ENCODE assay signal across 1 cellular context in the genomic region with DNA sequence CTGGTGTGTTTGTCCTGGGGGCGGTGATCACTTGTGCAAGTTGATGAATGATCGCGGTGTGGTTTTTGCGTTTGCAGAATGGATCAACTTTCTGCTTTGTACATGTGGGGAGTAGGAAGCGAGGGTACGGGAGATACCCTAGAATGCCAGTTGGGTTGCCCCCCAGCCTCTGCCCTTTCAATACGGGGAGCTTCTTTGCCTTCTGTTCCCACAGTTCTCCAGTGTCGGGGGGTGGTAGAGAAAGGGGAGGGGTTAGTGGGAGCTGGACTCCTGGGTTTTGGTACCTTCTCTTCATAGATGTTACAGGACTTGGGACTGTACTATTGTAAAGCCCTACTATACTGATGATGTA.
TF ChIP-seq lines count a peak whose summit lies in the region.

No MANE protein-coding gene starts in this region.

TF ChIP-seq in IMR-90, 13 proteins besides CTCF, POLR2A, EP300 and RAD21 (continued from another document):
- no peak for TF ChIP-seq CHD1 (IDR thresholded peaks at IDR 0.05; ENCODE audit: low read depth, low read length)
- TF ChIP-seq MAFK (IDR thresholded peaks at IDR 0.05; ENCODE audit: low read depth, low read length) = no peak
- TF ChIP-seq NFE2L2 (IDR thresholded peaks at IDR 0.05; ENCODE audit: low read depth, low read length) = no peak
- TF ChIP-seq MXI1 (IDR thresholded peaks at IDR 0.05; ENCODE audit: borderline replicate concordance, low read depth, low read length) = no peak
- TF ChIP-seq ELK1 (IDR thresholded peaks at IDR 0.05; ENCODE audit: borderline replicate concordance, low read depth, low read length) = no peak
- no peak for TF ChIP-seq RFX5 (IDR thresholded peaks at IDR 0.05; ENCODE audit: low read depth, low read length)
- no peak for TF ChIP-seq MAZ (IDR thresholded peaks at IDR 0.05; ENCODE audit: borderline replicate concordance, low read depth, low read length)
